Comparison of ENCODE assay signal across 11 cellular contexts in genomic region chr12:93908846-93909592, GRCh38.
DNase-seq lines count a peak whose midpoint lies in the region; ATAC-seq, FAIRE-seq and TF ChIP-seq lines count a peak whose summit lies in the region.
"Had no signal": no experiment of that assay in that cellular context is flagged by ENCODE, and none has a peak within 500 bp of the region (broad histone marks: within the 10 kb centered on the region; RNA-seq: fewer than 3 reads in every experiment).

No MANE protein-coding gene starts in this region.

- H3K36me3 ChIP-seq in astrocyte (ENCODE audit: insufficient read depth, low read length) (no peaks in the 10 kb centered on the region), spleen (no peaks in the 10 kb centered on the region)

- ATAC-seq in left ventricle myocardium superior (peak; percentile 88), HG02759 (IDR thresholded peaks at IDR 0.05; ENCODE audit: unreplicated experiment) (no peak), HG03571 (IDR thresholded peaks at IDR 0.05; ENCODE audit: unreplicated experiment) (no peak)

- 81 to 92% (median 90%) methylated on average over 12 of the region's 12 CpGs for WGBS in spleen, 5 donors

- H3K9me3 Mint-ChIP-seq in Calu3 (ENCODE audit: low read depth, unreplicated experiment) (no peaks in the 10 kb centered on the region), astrocyte (ENCODE audit: unreplicated experiment) (peaks cover 3% of the 10 kb centered on the region)
- H3K9me3 Mint-ChIP-seq: activated CD4-positive, alpha-beta memory T cell treated with anti-CD3 and anti-CD28 coated beads, Interleukin-2, amount 10 ng/mL, durations not matched to agents 7 days and 5 days had no signal

- H3K4me3 Mint-ChIP-seq in Calu3 (ENCODE audit: low read depth, unreplicated experiment) (no peak overlapping the region), astrocyte (ENCODE audit: unreplicated experiment) (no peak overlapping the region)
- H3K4me3 Mint-ChIP-seq: activated CD4-positive, alpha-beta memory T cell treated with anti-CD3 and anti-CD28 coated beads, Interleukin-2, amount 10 ng/mL, durations not matched to agents 7 days and 5 days had no signal

- no peak for FAIRE-seq in astrocyte (lab: Jason Lieb, UNC)
- no peak for FAIRE-seq in urothelium cell line (lab: Jason Lieb, UNC)

- CTCF ChIA-PET in Calu3 (lab: Charles Lee), result interaction anchor here (0.7 kb wide), 1 partner anchor 341 kb away, joined by 6 read pairs; no protein-coding TSS in a partner anchor

- H3K27ac ChIP-seq in astrocyte (ENCODE audit: low read depth, low read length) (no peak overlapping the region), spleen (no peak overlapping the region)

- H3K36me3 Mint-ChIP-seq in Calu3 (ENCODE audit: insufficient read depth, unreplicated experiment), result no peaks in the 10 kb centered on the region
- no peaks in the 10 kb centered on the region for H3K36me3 Mint-ChIP-seq in astrocyte (ENCODE audit: low read depth, unreplicated experiment)

- H3K27me3 ChIP-seq in astrocyte (ENCODE audit: insufficient read depth, low read length) (no peaks in the 10 kb centered on the region), spleen (replicated peaks in 1 of 7) (no peaks in the 10 kb centered on the region)

- peaks cover 5% of the 10 kb centered on the region for H3K4me1 ChIP-seq in astrocyte (ENCODE audit: insufficient read depth, low read length)
- no peaks in the 10 kb centered on the region for H3K4me1 ChIP-seq in spleen

- H3K27ac Mint-ChIP-seq in Calu3 (ENCODE audit: unreplicated experiment) (no peak overlapping the region), astrocyte (ENCODE audit: unreplicated experiment) (no peak overlapping the region)
- H3K27ac Mint-ChIP-seq: activated CD4-positive, alpha-beta memory T cell treated with anti-CD3 and anti-CD28 coated beads, Interleukin-2, amount 10 ng/mL, durations not matched to agents 7 days and 5 days had no signal

- BruUV-seq in Calu3 (replicated peaks; lab: Mats Ljungman, UMichigan), result no TSS peak

- intact Hi-C loops in Calu3 (cut with micrococcal nuclease; ENCODE audit: unreplicated experiment), result loop anchor here (5.0 kb wide), 1 partner anchor 122 kb away; no protein-coding TSS in a partner anchor
- intact Hi-C loops in left ventricle myocardium superior (cut with micrococcal nuclease), result no loop called here
- intact Hi-C loops in spleen (cut with DNase I; ENCODE audit: low total_unique reads), result no loop called here

- peak overlapping the region; percentile 8 for H3K4me2 ChIP-seq in astrocyte (ENCODE audit: low read length)

- H3K9me3 ChIP-seq in astrocyte (ENCODE audit: insufficient read depth, low read depth, low read length) (no peaks in the 10 kb centered on the region), spleen (no peaks in the 10 kb centered on the region)

- peaks cover under 1% of the 10 kb centered on the region for H3K4me1 Mint-ChIP-seq in Calu3 (ENCODE audit: low read depth, unreplicated experiment)
- H3K4me1 Mint-ChIP-seq in astrocyte (ENCODE audit: low read depth, unreplicated experiment), result peaks cover 4% of the 10 kb centered on the region

- no peaks in the 10 kb centered on the region for H3K79me2 ChIP-seq in astrocyte (ENCODE audit: insufficient read depth, low read length)

- no peak for TF ChIP-seq POLR2A in spleen (IDR thresholded peaks at IDR 0.05)

- no peaks in the 10 kb centered on the region for H3K27me3 Mint-ChIP-seq in Calu3 (ENCODE audit: unreplicated experiment)
- H3K27me3 Mint-ChIP-seq in astrocyte (ENCODE audit: low read depth, unreplicated experiment), result no peaks in the 10 kb centered on the region
- H3K27me3 Mint-ChIP-seq: activated CD4-positive, alpha-beta memory T cell treated with anti-CD3 and anti-CD28 coated beads, Interleukin-2, amount 10 ng/mL, durations not matched to agents 7 days and 5 days had no signal

- peak overlapping the region; percentile 72 for H2AFZ ChIP-seq in astrocyte (ENCODE audit: low read depth, low read length)

- no peaks in the 10 kb centered on the region for H4K20me1 ChIP-seq in astrocyte (ENCODE audit: insufficient read depth, low read length)

- DNase-seq in Calu3, result peak; percentile 14
- DNase-seq in NCI-H1092 (lab: John Stamatoyannopoulos, UW), result peak; percentile 12
- peak; percentile 69 for DNase-seq in astrocyte (ENCODE audit: low read depth)
- peak; percentile 59 for DNase-seq in left ventricle myocardium superior
- DNase-seq in spleen, result no peak
- DNase-seq in urothelium cell line (ENCODE audit: low spot score), result no peak
- DNase-seq: activated CD4-positive, alpha-beta memory T cell treated with anti-CD3 and anti-CD28 coated beads, Interleukin-2, amount 10 ng/mL, durations not matched to agents 7 days and 5 days; activated gamma-delta T cell; cortex of kidney had no signal

- no peak overlapping the region for H3K9ac ChIP-seq in astrocyte (ENCODE audit: low read length)

- H3K4me3 ChIP-seq in astrocyte (ENCODE audit: insufficient read depth, low read depth, low read length) (no peak overlapping the region), spleen (no peak overlapping the region)

- TF ChIP-seq CTCF in Calu3 (IDR thresholded peaks at IDR 0.05; ENCODE audit: unreplicated experiment), result no peak
- TF ChIP-seq CTCF in astrocyte (IDR thresholded peaks at IDR 0.05; ENCODE audit: insufficient read depth, low read depth, low read length), result no peak
- no peak for TF ChIP-seq CTCF in spleen (IDR thresholded peaks at IDR 0.05 in 8 of 11, conservative IDR thresholded peaks at IDR 0.05 in 3 of 11)

Comparison
In these comparisons a context has a peak if more than half of its experiments do, and no peak if none do; other contexts are left out.
1. DNase-seq: peak in Calu3 (single experiment), NCI-H1092 (single experiment), astrocyte (single experiment) and left ventricle myocardium superior (single experiment); none in spleen (single experiment) and urothelium cell line (single experiment).